ENCODE assay signal across 15 cellular contexts in genomic region chr2:20539133-20539719, GRCh38.
A peak's percentile ranks its signal among the peaks of the same experiment; 100 is the strongest.
DNase-seq lines count a peak whose midpoint lies in the region; ATAC-seq and TF ChIP-seq lines count a peak whose summit lies in the region.
"Had no signal": no experiment of that assay in that cellular context is flagged by ENCODE, and none has a peak within 500 bp of the region (broad histone marks: within the 10 kb centered on the region; RNA-seq: fewer than 3 reads in every experiment).

No MANE protein-coding gene starts in this region.

- H3K27me3 ChIP-seq in mesenchymal stem cell (ENCODE audit: control insufficient read depth in 1 of 2, insufficient read depth in 1 of 2, low read length in 2 of 2) (peaks cover 0 to 14% of the 10 kb centered on the region in 2 experiments), stomach (no peaks in the 10 kb centered on the region)
- no peaks in the 10 kb centered on the region for H3K27me3 ChIP-seq in CD4-positive, alpha-beta memory T cell (ENCODE audit: insufficient read depth, low read length)
- H3K27me3 ChIP-seq: body of pancreas, sigmoid colon had no signal

- no peak overlapping the region for H4K91ac ChIP-seq in mesenchymal stem cell (ENCODE audit: low read length)

- no peak overlapping the region for H3K4me3 Mint-ChIP-seq in activated T-helper 17 cell treated with anti-CD3 and anti-CD28 coated beads, Interleukin-2, amount 50 U/mL, for 72 hours
- H3K4me3 Mint-ChIP-seq in CD4-positive, alpha-beta memory T cell: no peak overlapping the region
- H3K4me3 Mint-ChIP-seq: activated CD8-positive, alpha-beta T cell treated with anti-CD3 and anti-CD28 coated beads for 36 hours had no signal

- H3K9me3 Mint-ChIP-seq in activated T-helper 17 cell treated with anti-CD3 and anti-CD28 coated beads, Interleukin-2, amount 50 U/mL, for 72 hours: no peaks in the 10 kb centered on the region
- H3K9me3 Mint-ChIP-seq in CD4-positive, alpha-beta memory T cell: no peaks in the 10 kb centered on the region
- H3K9me3 Mint-ChIP-seq: activated CD8-positive, alpha-beta T cell treated with anti-CD3 and anti-CD28 coated beads for 36 hours had no signal

- no peaks in the 10 kb centered on the region for H3K4me1 Mint-ChIP-seq in activated T-helper 17 cell treated with anti-CD3 and anti-CD28 coated beads, Interleukin-2, amount 50 U/mL, for 72 hours
- H3K4me1 Mint-ChIP-seq in CD4-positive, alpha-beta memory T cell: no peaks in the 10 kb centered on the region

- peak overlapping the region; percentile 1 to 74 for H3K18ac ChIP-seq in mesenchymal stem cell (ENCODE audit: low read depth in 1 of 2, low read length in 2 of 2)

- no peak overlapping the region for H4K8ac ChIP-seq in mesenchymal stem cell (ENCODE audit: low read length)

- no peak overlapping the region for H2BK5ac ChIP-seq in mesenchymal stem cell (ENCODE audit: low read depth, low read length, poor library complexity, severe bottlenecking)

- peak overlapping the region; percentile 42 for H2AK5ac ChIP-seq in mesenchymal stem cell (ENCODE audit: low read length, severe bottlenecking)

- H3K36me3 ChIP-seq in mesenchymal stem cell (ENCODE audit: control insufficient read depth in 1 of 2, insufficient read depth in 2 of 2, low read depth in 1 of 2, low read length in 2 of 2): no peaks in the 10 kb centered on the region
- H3K36me3 ChIP-seq in stomach: no peaks in the 10 kb centered on the region
- H3K36me3 ChIP-seq in CD4-positive, alpha-beta memory T cell (ENCODE audit: insufficient read depth, low read length): no peaks in the 10 kb centered on the region
- H3K36me3 ChIP-seq: sigmoid colon had no signal

- H3K4me1 ChIP-seq in mesenchymal stem cell (ENCODE audit: control insufficient read depth, insufficient read depth, low read depth, low read length): peaks cover 10% of the 10 kb centered on the region
- H3K4me1 ChIP-seq in stomach: peaks cover 0 to 25% (median 8%) of the 10 kb centered on the region in 4 donors
- H3K4me1 ChIP-seq in CD4-positive, alpha-beta memory T cell (ENCODE audit: insufficient read depth, low read length): no peaks in the 10 kb centered on the region
- H3K4me1 ChIP-seq: body of pancreas had no signal

- H3K4ac ChIP-seq in mesenchymal stem cell (ENCODE audit: low read depth in 1 of 2, low read length in 2 of 2): no peak overlapping the region

- no peak overlapping the region for H3K27ac ChIP-seq in mesenchymal stem cell (ENCODE audit: low read length, poor library complexity, severe bottlenecking)
- peak overlapping the region in 3 of 5 donors; percentile 24 to 57 (median 41) for H3K27ac ChIP-seq in stomach
- H3K27ac ChIP-seq in CD4-positive, alpha-beta memory T cell (ENCODE audit: low read depth, low read length): no peak overlapping the region
- H3K27ac ChIP-seq: body of pancreas, sigmoid colon had no signal

- no peak overlapping the region for H3K4me3 ChIP-seq in mesenchymal stem cell (ENCODE audit: insufficient read depth in 1 of 2, low read depth in 1 of 2, low read length in 2 of 2)
- H3K4me3 ChIP-seq in stomach: no peak overlapping the region
- H3K4me3 ChIP-seq in CD4-positive, alpha-beta memory T cell (ENCODE audit: low read length in 2 of 2): no peak overlapping the region
- H3K4me3 ChIP-seq: body of pancreas, sigmoid colon had no signal

- WGBS in mesenchymal stem cell: 75% methylated on average over 4 of the region's 6 CpGs
- 63 to 76% (median 68%) methylated on average over 6 of the region's 6 CpGs for WGBS in stomach, 5 donors

- H3K9me3 ChIP-seq in mesenchymal stem cell (ENCODE audit: control insufficient read depth, low read length) (no peaks in the 10 kb centered on the region), stomach (no peaks in the 10 kb centered on the region)
- H3K9me3 ChIP-seq in CD4-positive, alpha-beta memory T cell (ENCODE audit: control insufficient read depth in 1 of 2, low read length in 2 of 2): no peaks in the 10 kb centered on the region
- H3K9me3 ChIP-seq: body of pancreas, sigmoid colon had no signal

- H2BK12ac ChIP-seq in mesenchymal stem cell (ENCODE audit: low read length in 2 of 2): peak overlapping the region; percentile 21 to 29

- peak; percentile 5 for ATAC-seq in activated T-helper 17 cell treated with anti-CD3 and anti-CD28 coated beads, Interleukin-2, amount 50 U/mL, for 72 hours (replicated peaks)
- ATAC-seq in HG03175 (IDR thresholded peaks at IDR 0.05; ENCODE audit: unreplicated experiment): no peak
- ATAC-seq: activated CD8-positive, alpha-beta T cell treated with anti-CD3 and anti-CD28 coated beads for 36 hours; body of pancreas had no signal

- no peaks in the 10 kb centered on the region for H3K79me1 ChIP-seq in mesenchymal stem cell (replicated peaks; ENCODE audit: low read length, poor library complexity, severe bottlenecking)

- H3K27me3 Mint-ChIP-seq in activated T-helper 17 cell treated with anti-CD3 and anti-CD28 coated beads, Interleukin-2, amount 50 U/mL, for 72 hours: peaks cover 8% of the 10 kb centered on the region
- peaks cover 0 to 2% of the 10 kb centered on the region in 2 donors for H3K27me3 Mint-ChIP-seq in CD4-positive, alpha-beta memory T cell

- H3K27ac Mint-ChIP-seq in activated T-helper 17 cell treated with anti-CD3 and anti-CD28 coated beads, Interleukin-2, amount 50 U/mL, for 72 hours: peak overlapping the region; percentile 50
- peak overlapping the region in 1 of 7 donors; percentile 37 for H3K27ac Mint-ChIP-seq in CD4-positive, alpha-beta memory T cell
- H3K27ac Mint-ChIP-seq: activated CD8-positive, alpha-beta T cell treated with anti-CD3 and anti-CD28 coated beads for 36 hours had no signal

- CTCF ChIA-PET in CD4-positive, alpha-beta memory T cell (lab: Charles Lee; ENCODE audit: partially characterized antibody): no interaction called here

- POLR2A ChIA-PET in CD4-positive, alpha-beta memory T cell (lab: Charles Lee; ENCODE audit: partially characterized antibody): no interaction called here

- no peak overlapping the region for H2AFZ ChIP-seq in mesenchymal stem cell (ENCODE audit: low read depth, low read length)

- no peak for TF ChIP-seq EP300 in stomach (IDR thresholded peaks at IDR 0.05)

- no peak overlapping the region for H3K4me2 ChIP-seq in mesenchymal stem cell (ENCODE audit: low read length, poor library complexity, severe bottlenecking)

- no peak overlapping the region for H3K9ac ChIP-seq in mesenchymal stem cell (ENCODE audit: low read length)

- TF ChIP-seq CTCF in stomach (IDR thresholded peaks at IDR 0.05): no peak

- no peak overlapping the region for H2BK120ac ChIP-seq in mesenchymal stem cell (ENCODE audit: low read depth, low read length)

- TF ChIP-seq POLR2A in stomach (IDR thresholded peaks at IDR 0.05): no peak

- H3K36me3 Mint-ChIP-seq in activated T-helper 17 cell treated with anti-CD3 and anti-CD28 coated beads, Interleukin-2, amount 50 U/mL, for 72 hours (ENCODE audit: low read depth): no peaks in the 10 kb centered on the region
- no peaks in the 10 kb centered on the region for H3K36me3 Mint-ChIP-seq in CD4-positive, alpha-beta memory T cell

- intact Hi-C loops in stomach (cut with DNase I; ENCODE audit: low total_unique reads): no loop called here
- intact Hi-C loops in CD4-positive, alpha-beta memory T cell (cut with micrococcal nuclease): no loop called here

- DNase-seq in NCI-H2171 treated with DMSO at 0.1 percent for 48 hours (lab: John Stamatoyannopoulos, UW) (peak; percentile 35), NCI-H2171 (lab: John Stamatoyannopoulos, UW) (no peak), mesenchymal stem cell (peak; percentile 34), stomach (no peak), SHP77 treated with DMSO at 0.1 percent for 48 hours (lab: John Stamatoyannopoulos, UW) (no peak)
- DNase-seq in CD4-positive, alpha-beta memory T cell: no peak
- DNase-seq: 8988T; activated CD8-positive, alpha-beta T cell treated with anti-CD3 and anti-CD28 coated beads for 36 hours; activated effector memory CD4-positive, alpha-beta T cell treated with anti-CD3 and anti-CD28 coated beads, Interleukin-2, amount 50 U/mL, for 16 hours; body of pancreas; kidney glomerular epithelial cell; NCI-H748 treated with DMSO at 0.1 percent for 48 hours; sigmoid colon had no signal

- no peak overlapping the region for H2BK15ac ChIP-seq in mesenchymal stem cell (ENCODE audit: low read depth, poor library complexity, severe bottlenecking)

- peak overlapping the region in 1 of 2 experiments; percentile 67 for H3K23ac ChIP-seq in mesenchymal stem cell (ENCODE audit: low read length in 2 of 2)

- H3K14ac ChIP-seq in mesenchymal stem cell (ENCODE audit: low read length in 2 of 2): peak overlapping the region in 1 of 2 experiments; percentile 84

Comparison
In these comparisons a context has a peak if more than half of its experiments do, and no peak if none do; other contexts are left out.
1. DNase-seq: peak in NCI-H2171 treated with DMSO at 0.1 percent for 48 hours (single experiment) and mesenchymal stem cell (single experiment); none in NCI-H2171 (single experiment), stomach (single experiment), CD4-positive, alpha-beta memory T cell (0 of 5) and SHP77 treated with DMSO at 0.1 percent for 48 hours (single experiment).
2. H3K27ac ChIP-seq: peak in stomach (3 of 5); none in mesenchymal stem cell (single experiment) and CD4-positive, alpha-beta memory T cell (single experiment).